10 cellular contexts compared by ENCODE assay signal in the genomic region with DNA sequence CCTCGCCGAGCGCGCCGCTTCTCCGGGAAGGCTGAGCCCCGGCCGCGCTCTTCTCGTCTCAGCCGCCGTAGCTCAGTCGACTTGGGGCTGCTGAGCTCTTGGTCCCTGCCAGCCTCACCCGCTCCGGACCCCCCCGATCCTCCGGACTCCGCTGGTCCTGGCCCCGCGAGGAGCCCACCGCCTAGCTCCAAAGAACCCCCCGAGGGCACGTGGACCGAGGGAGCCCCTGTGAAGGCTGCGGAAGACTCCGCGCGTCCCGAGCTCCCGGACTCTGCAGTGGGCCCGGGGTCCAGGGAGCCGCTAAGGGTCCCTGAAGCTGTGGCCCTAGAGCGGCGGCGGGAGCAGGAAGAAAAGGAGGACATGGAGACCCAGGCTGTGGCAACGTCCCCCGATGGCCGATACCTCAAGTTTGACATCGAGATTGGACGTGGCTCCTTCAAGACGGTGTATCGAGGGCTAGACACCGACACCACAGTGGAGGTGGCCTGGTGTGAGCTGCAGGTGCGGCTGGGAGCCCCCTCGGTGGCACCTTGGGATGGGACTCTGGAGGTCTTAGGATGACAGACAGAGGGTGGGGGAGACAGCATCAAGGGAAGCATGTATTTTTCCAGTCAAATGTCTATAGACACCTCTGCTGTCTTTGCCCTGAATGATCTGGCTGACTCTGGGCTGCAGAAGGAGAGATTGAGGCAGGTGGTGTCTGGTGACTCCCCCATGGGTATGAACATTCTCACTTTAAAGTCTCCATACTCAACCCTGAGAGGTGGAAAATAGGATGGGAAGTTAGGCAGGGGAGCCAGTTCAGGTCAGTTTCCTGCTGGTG. TPM values are rescaled to one million over a fixed set of nuclear protein-coding genes. Genes with fewer than 3 reads are reported as not detected.
A peak's percentile ranks its signal among the peaks of the same experiment; 100 is the strongest.
DNase-seq lines count a peak whose midpoint lies in the region; ATAC-seq and TF ChIP-seq lines count a peak whose summit lies in the region.
"Had no signal": no experiment of that assay in that cellular context is flagged by ENCODE, and none has a peak within 500 bp of the region (broad histone marks: within the 10 kb centered on the region; RNA-seq: fewer than 3 reads in every experiment).

No MANE protein-coding gene starts in this region.

- no peaks in the 10 kb centered on the region for H3K27me3 ChIP-seq in Caco-2 (replicated peaks; ENCODE audit: control insufficient read depth, insufficient read depth, low read length)
- H3K27me3 ChIP-seq in parathyroid adenoma (ENCODE audit: control insufficient read depth, insufficient read depth, low read length), result peaks cover 7% of the 10 kb centered on the region

- H3K4me1 ChIP-seq in Caco-2 (peaks cover 29% of the 10 kb centered on the region), parathyroid adenoma (no peaks in the 10 kb centered on the region)

- no peak overlapping the region for H3K9ac ChIP-seq in parathyroid adenoma

- H3K27ac Mint-ChIP-seq in Caco-2 (ENCODE audit: unreplicated experiment) (peak overlapping the region; percentile 20), T-cell (no peak overlapping the region), glutamatergic neuron (ENCODE audit: unreplicated experiment) (no peak overlapping the region)

- no peaks in the 10 kb centered on the region for H3K9me3 ChIP-seq in Caco-2
- H3K9me3 ChIP-seq in parathyroid adenoma (ENCODE audit: control insufficient read depth, low read length), result no peaks in the 10 kb centered on the region

- H3K36me3 Mint-ChIP-seq in Caco-2 (ENCODE audit: insufficient read depth, unreplicated experiment) (peaks cover 30% of the 10 kb centered on the region), T-cell (peaks cover 28% of the 10 kb centered on the region), glutamatergic neuron (ENCODE audit: unreplicated experiment) (peaks cover 5% of the 10 kb centered on the region)

- ATAC-seq in T-cell (replicated peaks in 1 of 4) (peak in 2 of 4 experiments; percentile 16 to 22), GM18868 (IDR thresholded peaks at IDR 0.05; ENCODE audit: unreplicated experiment) (no peak)

- TF ChIP-seq CTCF in Caco-2 (IDR thresholded peaks at IDR 0.05; ENCODE audit: insufficient read depth in 1 of 2, low read depth in 1 of 2, low read length in 1 of 2, severe bottlenecking in 1 of 2, unreplicated experiment in 1 of 2) (no peak), glutamatergic neuron (IDR thresholded peaks at IDR 0.05; ENCODE audit: partially characterized antibody, unreplicated experiment) (no peak), parathyroid adenoma (IDR thresholded peaks at IDR 0.05) (no peak)

- intact Hi-C loops in Caco-2 (cut with micrococcal nuclease; ENCODE audit: unreplicated experiment), result loop anchor here (5.0 kb wide), 1 partner anchor 41 kb away; a partner anchor contains a TSS

- POLR2A ChIA-PET in Caco-2 (lab: Charles Lee) (interaction anchor here (1.3 to 2.5 kb wide), 3 partner anchors 20 to 172 kb away, joined by 3 to 14 read pairs (median 4); a partner anchor contains a TSS), T-cell (lab: Charles Lee) (interaction anchor here in 1 of 2 donors (0.5 kb wide), 1 partner anchor 71 kb away, joined by 5 read pairs; no protein-coding TSS in a partner anchor)

- H3K4me3 ChIP-seq in Caco-2 (ENCODE audit: low read depth, low read length) (peak overlapping the region; percentile 85), parathyroid adenoma (ENCODE audit: low read depth, low read length) (no peak overlapping the region)

- H3K4me1 Mint-ChIP-seq in Caco-2 (ENCODE audit: low read depth, unreplicated experiment) (peaks cover 19% of the 10 kb centered on the region), T-cell (peaks cover 35 to 41% (median 37%) of the 10 kb centered on the region in 3 donors), glutamatergic neuron (ENCODE audit: low read depth, unreplicated experiment) (no peaks in the 10 kb centered on the region)

- CTCF ChIA-PET in Caco-2 (lab: Charles Lee), result interaction anchor here (0.6 to 2.0 kb wide), 4 partner anchors 17 to 970 kb away, joined by 3 to 15 read pairs (median 5); a partner anchor contains a TSS
- CTCF ChIA-PET in T-cell (lab: Charles Lee), result no interaction called here

- H3K79me2 ChIP-seq in parathyroid adenoma, result no peaks in the 10 kb centered on the region

- no TSS peak for BruUV-seq in Caco-2 (replicated peaks; lab: Mats Ljungman, UMichigan)

- H3K27ac ChIP-seq in parathyroid adenoma, result no peak overlapping the region

- peak overlapping the region; percentile 60 for H2AFZ ChIP-seq in parathyroid adenoma

- H3K9me3 Mint-ChIP-seq in Caco-2 (ENCODE audit: unreplicated experiment) (no peaks in the 10 kb centered on the region), T-cell (no peaks in the 10 kb centered on the region), glutamatergic neuron (ENCODE audit: unreplicated experiment) (peaks cover 8% of the 10 kb centered on the region)

- H3K4me2 ChIP-seq in parathyroid adenoma (ENCODE audit: low read length), result no peak overlapping the region

- H3K27me3 Mint-ChIP-seq in Caco-2 (ENCODE audit: insufficient read depth, unreplicated experiment) (no peaks in the 10 kb centered on the region), T-cell (peaks cover 42 to 54% of the 10 kb centered on the region in 2 donors), glutamatergic neuron (ENCODE audit: unreplicated experiment) (peaks cover 13% of the 10 kb centered on the region)

- H3K36me3 ChIP-seq in Caco-2 (ENCODE audit: control insufficient read depth, insufficient read depth, low read length) (no peaks in the 10 kb centered on the region; the same call in 1 of the 2 replicates), parathyroid adenoma (ENCODE audit: control insufficient read depth, insufficient read depth, low read length) (no peaks in the 10 kb centered on the region)

- H3K4me3 Mint-ChIP-seq in Caco-2 (ENCODE audit: unreplicated experiment), result peak overlapping the region; percentile 76
- peak overlapping the region; percentile 13 to 47 (median 21) for H3K4me3 Mint-ChIP-seq in T-cell
- H3K4me3 Mint-ChIP-seq in glutamatergic neuron (ENCODE audit: unreplicated experiment), result peak overlapping the region; percentile 77

- DNase-seq in Caco-2, result no peak
- DNase-seq in T-cell, result no peak
- DNase-seq in glutamatergic neuron, result no peak
- DNase-seq in stimulated activated naive CD4-positive, alpha-beta T cell treated with Interleukin-2 at 50 U/mL for 16 hours (lab: John Stamatoyannopoulos, UW), result no peak
- no peak for DNase-seq in NCI-H226
- no peak for DNase-seq in NCI-H187 (lab: John Stamatoyannopoulos, UW)
- DNase-seq: NCI-H2081 had no signal

RNA-seq across cellular contexts. Expression of a gene that starts 0.6 kb away (rescaled TPM):
- total RNA-seq in Caco-2 (2022), result 3.3 and 4.1 TPM in 2 replicates
- total RNA-seq in T-cell, result 1 to 10 TPM in 1 of 5 donors, under 1 TPM in 3, not detected in 1; 0.38 to 1.3 (median 0.60) TPM
- total RNA-seq in glutamatergic neuron (ENCODE audit: unreplicated experiment), result 2.7 TPM

RNA-seq across cellular contexts. Expression of a gene that starts 7.8 kb away (rescaled TPM):
- total RNA-seq in Caco-2 (2022) (96.0 and 103 TPM in 2 replicates), T-cell (10 to 100 TPM; 34.7 to 42.5 (median 38.7) TPM), glutamatergic neuron (ENCODE audit: unreplicated experiment) (84.3 TPM)

RNA-seq across cellular contexts. Expression of a gene that starts 17.5 kb away (rescaled TPM):
- total RNA-seq in Caco-2 (2022), result 63.5 and 63.6 TPM in 2 replicates
- 10 to 100 TPM in 4 of 5 donors, 1 to 10 TPM in 1; 7.9 to 32.4 (median 29.8) TPM for total RNA-seq in T-cell
- 56.7 TPM for total RNA-seq in glutamatergic neuron (ENCODE audit: unreplicated experiment)

RNA-seq across cellular contexts. Expression of a gene that starts 17.6 kb away (rescaled TPM):
- 1.7 and 2.2 TPM in 2 replicates for total RNA-seq in Caco-2 (2022)
- total RNA-seq in T-cell, result not detected
- not detected for total RNA-seq in glutamatergic neuron (ENCODE audit: unreplicated experiment)
- total RNA-seq: activated CD8-positive, alpha-beta memory T cell treated with anti-CD3 and anti-CD28 coated beads for 36 hours had no signal

RNA-seq across cellular contexts. Expression of a gene that starts 20.0 kb away (rescaled TPM):
- 21.4 and 24.3 TPM in 2 replicates for total RNA-seq in Caco-2 (2022)
- total RNA-seq in T-cell, result not detected
- total RNA-seq in glutamatergic neuron (ENCODE audit: unreplicated experiment), result 4.6 TPM
- total RNA-seq: activated CD8-positive, alpha-beta memory T cell treated with anti-CD3 and anti-CD28 coated beads for 36 hours had no signal

Comparison
In these comparisons a context has a peak if more than half of its experiments do, and no peak if none do; other contexts are left out.
1. H3K4me3 Mint-ChIP-seq: peak in every context shown above with its lines; median percentile 77 in glutamatergic neuron; 76 in Caco-2; 21 in T-cell.